In genomic region chr19:2984196-2984490, GRCh38 we compare ENCODE assay signal across 3 cellular contexts.
TF ChIP-seq lines count a peak whose summit lies in the region.

No MANE protein-coding gene starts in this region.

TF ChIP-seq in SK-N-SH, 30 proteins besides CTCF, POLR2A, EP300 and RAD21:
- no peak for TF ChIP-seq YY1 (IDR thresholded peaks at IDR 0.05; ENCODE audit: low read depth)
- TF ChIP-seq PBX3 (IDR thresholded peaks at IDR 0.05), result no peak; the same call in 1 of the 2 replicates
- no peak for TF ChIP-seq POLR2AphosphoS5 (IDR thresholded peaks at IDR 0.05; ENCODE audit: low read depth, low read length)
- TF ChIP-seq ELF1 (IDR thresholded peaks at IDR 0.05), result no peak
- no peak for TF ChIP-seq FOXM1 (IDR thresholded peaks at IDR 0.05; ENCODE audit: low read depth)
- TF ChIP-seq MXI1 (IDR thresholded peaks at IDR 0.05; ENCODE audit: low read depth, low read length), result no peak
- TF ChIP-seq EZH2phosphoT487 (IDR thresholded peaks at IDR 0.05; ENCODE audit: borderline replicate concordance, low read depth), result no peak
- TF ChIP-seq MEF2A (IDR thresholded peaks at IDR 0.05; ENCODE audit: borderline replicate concordance, low read depth), result no peak
- no peak for TF ChIP-seq JUND (IDR thresholded peaks at IDR 0.05)
- TF ChIP-seq RFX5 (IDR thresholded peaks at IDR 0.05; ENCODE audit: low read length), result no peak
- TF ChIP-seq IRF3 (IDR thresholded peaks at IDR 0.05; ENCODE audit: low read depth, low read length), result no peak
- no peak for TF ChIP-seq FOXJ3 (CRISPR knock-in tag; IDR thresholded peaks at IDR 0.05)
- no peak for TF ChIP-seq GABPA (IDR thresholded peaks at IDR 0.05; ENCODE audit: low read depth)
- no peak for TF ChIP-seq SIN3A (IDR thresholded peaks at IDR 0.05; ENCODE audit: borderline replicate concordance, low read depth, low read length)

TF ChIP-seq in SK-N-SH treated with all-trans-retinoic acid at 6 μM for 48 hours, 23 proteins besides CTCF, POLR2A, EP300 and RAD21 (continues in another document):
- no peak for TF ChIP-seq POU6F1 (CRISPR knock-in tag; IDR thresholded peaks at IDR 0.05; ENCODE audit: borderline replicate concordance, low read depth)
- TF ChIP-seq TCF4 (CRISPR knock-in tag; IDR thresholded peaks at IDR 0.05; ENCODE audit: borderline replicate concordance), result no peak
- no peak for TF ChIP-seq BACH2 (CRISPR knock-in tag; IDR thresholded peaks at IDR 0.05; ENCODE audit: borderline replicate concordance)
- no peak for TF ChIP-seq ZNF70 (CRISPR knock-in tag; IDR thresholded peaks at IDR 0.05)
- TF ChIP-seq RARB (CRISPR knock-in tag; IDR thresholded peaks at IDR 0.05), result no peak
- no peak for TF ChIP-seq ZFP3 (CRISPR knock-in tag; IDR thresholded peaks at IDR 0.05)
- no peak for TF ChIP-seq ZC3H10 (CRISPR knock-in tag; IDR thresholded peaks at IDR 0.05)
- TF ChIP-seq SNAI2 (CRISPR knock-in tag; IDR thresholded peaks at IDR 0.05), result no peak
- no peak for TF ChIP-seq ISL1 (CRISPR knock-in tag; IDR thresholded peaks at IDR 0.05)
- TF ChIP-seq OSR1 (CRISPR knock-in tag; IDR thresholded peaks at IDR 0.05), result no peak
- TF ChIP-seq PPARA (CRISPR knock-in tag; IDR thresholded peaks at IDR 0.05; ENCODE audit: borderline replicate concordance), result no peak
- TF ChIP-seq TOX (CRISPR knock-in tag; IDR thresholded peaks at IDR 0.05; ENCODE audit: borderline replicate concordance), result no peak
- TF ChIP-seq ZFP30 (CRISPR knock-in tag; IDR thresholded peaks at IDR 0.05), result no peak
- TF ChIP-seq CREB5 (CRISPR knock-in tag; IDR thresholded peaks at IDR 0.05; ENCODE audit: low read depth), result no peak
- no peak for TF ChIP-seq ZNF565 (CRISPR knock-in tag; conservative IDR thresholded peaks at IDR 0.05; ENCODE audit: low read depth)
- TF ChIP-seq CSRNP3 (CRISPR knock-in tag; IDR thresholded peaks at IDR 0.05), result no peak
- TF ChIP-seq ESRRG (CRISPR knock-in tag; IDR thresholded peaks at IDR 0.05), result no peak
- TF ChIP-seq TSHZ2 (CRISPR knock-in tag; IDR thresholded peaks at IDR 0.05), result no peak
- no peak for TF ChIP-seq ARNTL (CRISPR knock-in tag; IDR thresholded peaks at IDR 0.05; ENCODE audit: borderline replicate concordance, low read depth)

TF ChIP-seq in K562, 482 proteins besides CTCF, POLR2A, EP300 and RAD21:
- TF ChIP-seq FOS (IDR thresholded peaks at IDR 0.05; ENCODE audit: extremely low read depth, insufficient read length), result no peak
- no peak for TF ChIP-seq DLX4 (CRISPR knock-in tag; IDR thresholded peaks at IDR 0.05)
- TF ChIP-seq KLF1 (tag; IDR thresholded peaks at IDR 0.05), result no peak
- TF ChIP-seq HNRNPLL (IDR thresholded peaks at IDR 0.05; ENCODE audit: low read depth, low read length, poor library complexity, severe bottlenecking), result no peak
